In genomic region chr7:99105756-99106155, GRCh38 we compare ENCODE assay signal across 2 cellular contexts.
TF ChIP-seq lines count a peak whose summit lies in the region.

No MANE protein-coding gene starts in this region.

TF ChIP-seq in A549, 52 proteins besides CTCF, POLR2A, EP300 and RAD21 (continued from another document):
- TF ChIP-seq NFE2L2 (conservative IDR thresholded peaks at IDR 0.05; ENCODE audit: low read length) = no peak
- no peak for TF ChIP-seq MAFK (IDR thresholded peaks at IDR 0.05; ENCODE audit: partially characterized antibody)
- no peak for TF ChIP-seq PBX3 (IDR thresholded peaks at IDR 0.05)
- TF ChIP-seq USF2 (IDR thresholded peaks at IDR 0.05) = no peak
- no peak for TF ChIP-seq ZC3H11A (IDR thresholded peaks at IDR 0.05)
- no peak for TF ChIP-seq RFX5 (IDR thresholded peaks at IDR 0.05)
- no peak for TF ChIP-seq ZSCAN20 (CRISPR knock-in tag; IDR thresholded peaks at IDR 0.05)
- TF ChIP-seq MAZ (IDR thresholded peaks at IDR 0.05; ENCODE audit: borderline replicate concordance, low read depth, low read length) = no peak
- no peak for TF ChIP-seq CHD2 (IDR thresholded peaks at IDR 0.05; ENCODE audit: low read length, partially characterized antibody)
TF ChIP-seq in A549: peak in this region for 0.

TF ChIP-seq in WTC11, 78 proteins besides CTCF, POLR2A, EP300 and RAD21 (continued from another document):
- TF ChIP-seq JAZF1 (CRISPR knock-in tag; IDR thresholded peaks at IDR 0.05) = no peak
